9 cellular contexts compared by ENCODE assay signal in genomic region chr11:13140873-13141655, GRCh38.
A peak's percentile ranks its signal among the peaks of the same experiment; 100 is the strongest.
DNase-seq lines count a peak whose midpoint lies in the region; ATAC-seq, FAIRE-seq and TF ChIP-seq lines count a peak whose summit lies in the region.
"Had no signal": no experiment of that assay in that cellular context is flagged by ENCODE, and none has a peak within 500 bp of the region (broad histone marks: within the 10 kb centered on the region; RNA-seq: fewer than 3 reads in every experiment).

No MANE protein-coding gene starts in this region.

- ATAC-seq in GM18867 (IDR thresholded peaks at IDR 0.05; ENCODE audit: unreplicated experiment) (peak; percentile 29), pancreas (peak in 2 of 4 donors; percentile 4 to 24)

- H3K4me3 ChIP-seq in bronchial epithelial cell (ENCODE audit: low read depth, low read length) (no peak overlapping the region), pancreas (no peak overlapping the region), brain microvascular endothelial cell (ENCODE audit: low read depth, low read length) (no peak overlapping the region)

- H3K27ac ChIP-seq in pancreas (peak overlapping the region; percentile 13 to 82 (median 58)), brain microvascular endothelial cell (no peak overlapping the region)

- intact Hi-C loops in pancreas (cut with DNase I), result loop anchor here in 1 of 3 donors (10.0 kb wide), 1 partner anchor 176 kb away; no protein-coding TSS in a partner anchor

- H3K27me3 ChIP-seq in bronchial epithelial cell (ENCODE audit: control insufficient read depth, insufficient read depth, low read length) (no peaks in the 10 kb centered on the region), pancreas (no peaks in the 10 kb centered on the region), brain microvascular endothelial cell (replicated peaks) (no peaks in the 10 kb centered on the region)

- DNase-seq in M059J (ENCODE audit: low read depth) (peak; percentile 97), bronchial epithelial cell (ENCODE audit: low read depth) (peak; percentile 83), pancreas (peak in 2 of 6 donors; percentile 22 to 44), RKO (ENCODE audit: low spot score) (no peak), brain microvascular endothelial cell (no peak), NCI-H82 (lab: John Stamatoyannopoulos, UW) (no peak), epidermal melanocyte (ENCODE audit: insufficient read length, low spot score) (no peak)
- DNase-seq: activated gamma-delta T cell treated with Interleukin-2 at 50 U/mL for 16 hours had no signal

- 87% methylated on average over 10 of the region's 10 CpGs for WGBS in pancreas, 2 donors

- FAIRE-seq in bronchial epithelial cell (lab: Jason Lieb, UNC), result no peak
- no peak for FAIRE-seq in pancreas (lab: Jason Lieb, UNC)

- TF ChIP-seq CTCF in bronchial epithelial cell (IDR thresholded peaks at IDR 0.05; ENCODE audit: insufficient read depth, low read length, severe bottlenecking) (no peak), pancreas (IDR thresholded peaks at IDR 0.05) (no peak), brain microvascular endothelial cell (IDR thresholded peaks at IDR 0.05; ENCODE audit: low read depth, low read length, missing control alignments) (no peak)

- H3K9me3 ChIP-seq in pancreas, result no peaks in the 10 kb centered on the region

- peaks cover 13 to 17% (median 14%) of the 10 kb centered on the region in 3 donors for H3K4me1 ChIP-seq in pancreas

- H3K36me3 ChIP-seq in bronchial epithelial cell (ENCODE audit: control insufficient read depth, insufficient read depth, low read length) (no peaks in the 10 kb centered on the region), pancreas (no peaks in the 10 kb centered on the region), brain microvascular endothelial cell (replicated peaks) (no peaks in the 10 kb centered on the region)

- in situ Hi-C loops in brain microvascular endothelial cell (cut with HindIII; ENCODE audit: low pct_ligation_motif_present, low sequenced_read_pairs), result no loop called here

Comparison
In these comparisons a context has a peak if more than half of its experiments do, and no peak if none do; other contexts are left out.
1. DNase-seq: peak in M059J (single experiment) and bronchial epithelial cell (single experiment); none in RKO (single experiment), brain microvascular endothelial cell (single experiment), NCI-H82 (single experiment) and epidermal melanocyte (single experiment).